Comparison of ENCODE assay signal across 36 cellular contexts in genomic region chr2:127434515-127434914, GRCh38. TPM values are rescaled to one million over a fixed set of nuclear protein-coding genes. Genes with fewer than 3 reads are reported as not detected.
"Had no signal": no experiment of that assay in that cellular context is flagged by ENCODE, and none has a peak within 500 bp of the region (broad histone marks: within the 10 kb centered on the region; RNA-seq: fewer than 3 reads in every experiment).

No MANE protein-coding gene starts in this region.

- H3K36me3 ChIP-seq: MG63 had no signal

- H3K27me3 ChIP-seq: MG63 had no signal

- H3K4me3 ChIP-seq: MG63 had no signal

- DNase-seq: Karpas-422, Kasumi-1, MG63, MM.1S, MV-4-11, NCI-H1048, NCI-H1092, NCI-H1092 treated with DMSO at 0.1 percent for 48 hours, NCI-H1105, NCI-H1105 treated with DMSO at 0.1 percent for 48 hours, NCI-H1417 treated with DMSO at 0.1 percent for 48 hours, NCI-H1436, NCI-H1436 treated with DMSO at 0.1 percent for 48 hours, NCI-H146, NCI-H1694, NCI-H1694 treated with DMSO at 0.1 percent for 48 hours, NCI-H187, NCI-H187 treated with DMSO at 0.1 percent for 48 hours, NCI-H1930, NCI-H2029, NCI-H2029 treated with DMSO at 0.1 percent for 48 hours, NCI-H2081, NCI-H2081 treated with DMSO at 0.1 percent for 48 hours, NCI-H2107, NCI-H2171, NCI-H2171 treated with DMSO at 0.1 percent for 48 hours, NCI-H2227 treated with DMSO at 0.1 percent for 48 hours, NCI-H226, NCI-H345, NCI-H446, NCI-H446 treated with DMSO at 0.1 percent for 48 hours, NCI-H510A, NCI-H510A treated with DMSO at 0.1 percent for 48 hours, NCI-H524 had no signal

- H3K9me3 ChIP-seq: MG63 had no signal

RNA-seq across cellular contexts. Expression of gene PROC, which starts 16.3 kb away (rescaled TPM):
- total RNA-seq: LHCN-M2, MCF 10A had no signal
